8 cellular contexts compared by ENCODE assay signal in genomic region chr2:237692601-237693079, GRCh38.
DNase-seq lines count a peak whose midpoint lies in the region; ATAC-seq and TF ChIP-seq lines count a peak whose summit lies in the region.

No MANE protein-coding gene starts in this region.

- H3K27me3 Mint-ChIP-seq in activated T-helper 1 cell treated with anti-CD3 and anti-CD28 coated beads, Interleukin-12 subunit alpha, Interleukin-12 subunit beta, Interleukin-2, Interleukin-4 antibody, amounts not matched to agents 30 ng/mL and 10 ng/mL and 1 ng/mL, durations not matched to agents 14 hours and 24 hours and 36 hours (ENCODE audit: insufficient read depth) = no peaks in the 10 kb centered on the region

- DNase-seq in ACHN = peak; percentile 52
- DNase-seq in activated T-helper 1 cell treated with anti-CD3 and anti-CD28 coated beads, Interleukin-12 subunit alpha, Interleukin-12 subunit beta, Interleukin-2, Interleukin-4 antibody, amounts not matched to agents 30 ng/mL and 10 ng/mL and 1 ng/mL, durations not matched to agents 14 hours and 24 hours and 36 hours (ENCODE audit: low spot score) = no peak
- DNase-seq in left ventricle myocardium inferior = peak; percentile 43
- no peak for DNase-seq in retinal pigment epithelial cell (ENCODE audit: low read depth)
- DNase-seq in cerebellar nuclear complex (lab: John Stamatoyannopoulos, UW) = no peak

- peak overlapping the region; percentile 98 for H3K27ac Mint-ChIP-seq in activated T-helper 1 cell treated with anti-CD3 and anti-CD28 coated beads, Interleukin-12 subunit alpha, Interleukin-12 subunit beta, Interleukin-2, Interleukin-4 antibody, amounts not matched to agents 30 ng/mL and 10 ng/mL and 1 ng/mL, durations not matched to agents 14 hours and 24 hours and 36 hours

- 0 out of 2 replicates have a peak overlapping the region, but pooled peaks have one; percentile 58 for H3K27ac ChIP-seq in HUES64 (ENCODE audit: low read depth, low read length)
- peak overlapping the region; percentile 94 for H3K27ac ChIP-seq in left ventricle myocardium inferior (replicated peaks)

- H3K9ac ChIP-seq in HUES64 (ENCODE audit: low read depth, low read length) = peak overlapping the region; percentile 80

- H3K4me1 Mint-ChIP-seq in activated T-helper 1 cell treated with anti-CD3 and anti-CD28 coated beads, Interleukin-12 subunit alpha, Interleukin-12 subunit beta, Interleukin-2, Interleukin-4 antibody, amounts not matched to agents 30 ng/mL and 10 ng/mL and 1 ng/mL, durations not matched to agents 14 hours and 24 hours and 36 hours (ENCODE audit: low read depth) = peaks cover 70% of the 10 kb centered on the region

- H3K36me3 ChIP-seq in HUES64 (ENCODE audit: insufficient read depth, low read length) (no peaks in the 10 kb centered on the region), left ventricle myocardium inferior (no peaks in the 10 kb centered on the region)

- peaks cover 10% of the 10 kb centered on the region for H3K36me3 Mint-ChIP-seq in activated T-helper 1 cell treated with anti-CD3 and anti-CD28 coated beads, Interleukin-12 subunit alpha, Interleukin-12 subunit beta, Interleukin-2, Interleukin-4 antibody, amounts not matched to agents 30 ng/mL and 10 ng/mL and 1 ng/mL, durations not matched to agents 14 hours and 24 hours and 36 hours (ENCODE audit: low read depth)

- ATAC-seq in GM18861 (IDR thresholded peaks at IDR 0.05; ENCODE audit: unreplicated experiment) = peak; percentile 0
- ATAC-seq in HG02763 (IDR thresholded peaks at IDR 0.05; ENCODE audit: unreplicated experiment) = no peak

- peak overlapping the region; percentile 99 for H3K4me3 Mint-ChIP-seq in activated T-helper 1 cell treated with anti-CD3 and anti-CD28 coated beads, Interleukin-12 subunit alpha, Interleukin-12 subunit beta, Interleukin-2, Interleukin-4 antibody, amounts not matched to agents 30 ng/mL and 10 ng/mL and 1 ng/mL, durations not matched to agents 14 hours and 24 hours and 36 hours

- in situ Hi-C loops in ACHN (cut with HindIII; ENCODE audit: low pct_ligation_motif_present, low pct_unique_long_range_greater_than_20kb, low sequenced_read_pairs) = no loop called here

- 2% methylated on average over 36 of the region's 36 CpGs for WGBS in HUES64

- intact Hi-C loops in activated T-helper 1 cell treated with anti-CD3 and anti-CD28 coated beads, Interleukin-12 subunit alpha, Interleukin-12 subunit beta, Interleukin-2, Interleukin-4 antibody, amounts not matched to agents 30 ng/mL and 10 ng/mL and 1 ng/mL, durations not matched to agents 14 hours and 24 hours and 36 hours (cut with micrococcal nuclease) = loop anchor here (1.0 to 5.0 kb wide), 6 partner anchors 8 to 595 kb away; partner anchors contain the start of genes PER2, SCLY and UBE2F
- intact Hi-C loops in left ventricle myocardium inferior (cut with micrococcal nuclease) = no loop called here

- H3K4me3 ChIP-seq in HUES64 (ENCODE audit: low read length) = peak overlapping the region; percentile 75
- peak overlapping the region; percentile 94 for H3K4me3 ChIP-seq in left ventricle myocardium inferior
- H3K4me3 ChIP-seq in retinal pigment epithelial cell (ENCODE audit: low read length) = peak overlapping the region; percentile 84

- peaks cover 17% of the 10 kb centered on the region for H3K27me3 ChIP-seq in HUES64 (ENCODE audit: insufficient read depth, low read length)
- H3K27me3 ChIP-seq in left ventricle myocardium inferior (ENCODE audit: low read depth) = no peaks in the 10 kb centered on the region

- TF ChIP-seq CTCF in left ventricle myocardium inferior (IDR thresholded peaks at IDR 0.05; ENCODE audit: borderline replicate concordance) (no peak), retinal pigment epithelial cell (conservative IDR thresholded peaks at IDR 0.05; ENCODE audit: low read depth, low read length) (no peak)

- no peaks in the 10 kb centered on the region for H3K9me3 ChIP-seq in HUES64 (ENCODE audit: insufficient read depth, low read depth, low read length)
- no peaks in the 10 kb centered on the region for H3K9me3 ChIP-seq in left ventricle myocardium inferior (replicated peaks)

- no peaks in the 10 kb centered on the region for H3K9me3 Mint-ChIP-seq in activated T-helper 1 cell treated with anti-CD3 and anti-CD28 coated beads, Interleukin-12 subunit alpha, Interleukin-12 subunit beta, Interleukin-2, Interleukin-4 antibody, amounts not matched to agents 30 ng/mL and 10 ng/mL and 1 ng/mL, durations not matched to agents 14 hours and 24 hours and 36 hours

- H3K4me1 ChIP-seq in HUES64 (ENCODE audit: insufficient read depth, low read length) (peaks cover 30% of the 10 kb centered on the region), left ventricle myocardium inferior (peaks cover 95% of the 10 kb centered on the region)

Comparison
In these comparisons a context has a peak if more than half of its experiments do, and no peak if none do; other contexts are left out.
1. DNase-seq: peak in ACHN (single experiment) and left ventricle myocardium inferior (single experiment); none in activated T-helper 1 cell treated with anti-CD3 and anti-CD28 coated beads, Interleukin-12 subunit alpha, Interleukin-12 subunit beta, Interleukin-2, Interleukin-4 antibody, amounts not matched to agents 30 ng/mL and 10 ng/mL and 1 ng/mL, durations not matched to agents 14 hours and 24 hours and 36 hours (single experiment), retinal pigment epithelial cell (single experiment) and cerebellar nuclear complex (0 of 2).
2. Peak in every context shown above with its lines, with median percentiles within 50 percentile points of each other: H3K4me3 ChIP-seq.